In genomic region chr11:124674168-124674517, GRCh38 we compare ENCODE assay signal across 8 cellular contexts. TPM values are rescaled to one million over a fixed set of nuclear protein-coding genes. Genes with fewer than 3 reads are reported as not detected.
A peak's percentile ranks its signal among the peaks of the same experiment; 100 is the strongest.
DNase-seq lines count a peak whose midpoint lies in the region; ATAC-seq and TF ChIP-seq lines count a peak whose summit lies in the region.

No MANE protein-coding gene starts in this region.

- H3K79me1 ChIP-seq in neuronal stem cell (ENCODE audit: low read depth, low read length), result no peaks in the 10 kb centered on the region

- H3K36me3 ChIP-seq in CD8-positive, alpha-beta T cell (ENCODE audit: insufficient read depth, low read length), result no peaks in the 10 kb centered on the region
- H3K36me3 ChIP-seq in PC-3 (ENCODE audit: low read depth, low read length), result no peaks in the 10 kb centered on the region
- peaks cover 0 to 3% of the 10 kb centered on the region in 2 donors for H3K36me3 ChIP-seq in neuronal stem cell (replicated peaks in 1 of 2; ENCODE audit: control insufficient read depth in 2 of 2, insufficient read depth in 2 of 2, low read length in 2 of 2)

- peak overlapping the region; percentile 77 for H3K27ac ChIP-seq in CD8-positive, alpha-beta T cell (ENCODE audit: low read depth, low read length)
- H3K27ac ChIP-seq in PC-3 (ENCODE audit: low read length) (peak overlapping the region; percentile 46), neuronal stem cell (replicated peaks; ENCODE audit: low read length) (no peak overlapping the region)

- CTCF ChIA-PET in CD8-positive, alpha-beta T cell (lab: Charles Lee), result interaction anchor here (0.8 to 6.6 kb wide), 6 partner anchors 66 to 163 kb away, joined by 3 to 174 read pairs (median 8); partner anchors contain the start of genes ESAM and NRGN
- CTCF ChIA-PET in PC-3 (lab: Charles Lee), result interaction anchor here (0.6 to 0.8 kb wide), 6 partner anchors 10 to 272 kb away, joined by 3 to 9 read pairs (median 4); no protein-coding TSS in a partner anchor

- no peaks in the 10 kb centered on the region for H3K9me3 ChIP-seq in CD8-positive, alpha-beta T cell (ENCODE audit: low read length)
- H3K9me3 ChIP-seq in PC-3 (ENCODE audit: low read length) (no peaks in the 10 kb centered on the region), neuronal stem cell (replicated peaks in 1 of 2; ENCODE audit: control insufficient read depth in 2 of 2, insufficient read depth in 1 of 2, low read depth in 1 of 2, low read length in 2 of 2) (no peaks in the 10 kb centered on the region)

- WGBS in neuronal stem cell (ENCODE audit: extremely low coverage in 2 of 2, insufficient read length in 2 of 2, insufficient replicate concordance in 1 of 2), 2 donors, result no CpG with 5 or more reads among the region's 18 CpGs

- intact Hi-C loops in CD8-positive, alpha-beta T cell (cut with DNase I, micrococcal nuclease), result loop anchor here (2.0 to 5.0 kb wide), 4 partner anchors 52 to 1538 kb away; partner anchors contain the start of genes FAM118B (in 1 of the 2), NRGN (in 1 of the 2), RPUSD4 (in 1 of the 2) and TBRG1 (in 1 of the 2)
- intact Hi-C loops in PC-3 (cut with micrococcal nuclease), result loop anchor here (1.0 kb wide), 1 partner anchor 88 kb away; the partner anchor contains the start of gene ESAM

- no peaks in the 10 kb centered on the region for H3K9me2 ChIP-seq in PC-3 (replicated peaks; ENCODE audit: low read length)

- peak overlapping the region; percentile 96 for H3K27ac Mint-ChIP-seq in CD8-positive, alpha-beta T cell
- peak overlapping the region; percentile 98 for H3K27ac Mint-ChIP-seq in endothelial cell (ENCODE audit: unreplicated experiment)

- H4K20me1 ChIP-seq in PC-3 (ENCODE audit: low read length), result no peaks in the 10 kb centered on the region

- no peak overlapping the region for H2BK120ac ChIP-seq in neuronal stem cell (ENCODE audit: low read depth, low read length)

- POLR2A ChIA-PET in CD8-positive, alpha-beta T cell (lab: Charles Lee), result interaction anchor here (0.8 to 2.1 kb wide), 6 partner anchors 67 to 163 kb away, joined by 3 to 14 read pairs (median 4); no protein-coding TSS in a partner anchor
- POLR2A ChIA-PET in PC-3 (lab: Charles Lee; ENCODE audit: unreplicated experiment), result interaction anchor here (0.6 to 1.2 kb wide), 6 partner anchors 32 to 159 kb away, joined by 3 to 17 read pairs (median 10); partner anchors contain the start of gene NRGN

- H2AK5ac ChIP-seq in neuronal stem cell (ENCODE audit: low read depth, low read length), result no peak overlapping the region

- H2BK5ac ChIP-seq in neuronal stem cell (ENCODE audit: low read length), result no peak overlapping the region

- no peaks in the 10 kb centered on the region for H3K36me3 Mint-ChIP-seq in CD8-positive, alpha-beta T cell
- peaks cover 4% of the 10 kb centered on the region for H3K36me3 Mint-ChIP-seq in endothelial cell (ENCODE audit: low read depth, unreplicated experiment)

- no peak overlapping the region for H3K4ac ChIP-seq in neuronal stem cell (ENCODE audit: low read length)

- no peak overlapping the region for H4K91ac ChIP-seq in neuronal stem cell (ENCODE audit: low read depth, low read length, poor library complexity)

- H2BK12ac ChIP-seq in neuronal stem cell (ENCODE audit: low read length), result no peak overlapping the region

- no peaks in the 10 kb centered on the region for H3K27me3 ChIP-seq in CD8-positive, alpha-beta T cell (ENCODE audit: insufficient read depth, low read length)
- H3K27me3 ChIP-seq in PC-3 (ENCODE audit: low read length) (no peaks in the 10 kb centered on the region), neuronal stem cell (ENCODE audit: control insufficient read depth in 3 of 3, insufficient read depth in 3 of 3, low read depth in 1 of 3, low read length in 3 of 3) (peaks cover 0 to 20% (median 3%) of the 10 kb centered on the region in 3 experiments)

- peak overlapping the region; percentile 89 for H3K4me3 Mint-ChIP-seq in CD8-positive, alpha-beta T cell
- peak overlapping the region; percentile 92 for H3K4me3 Mint-ChIP-seq in endothelial cell (ENCODE audit: unreplicated experiment)

- no peak overlapping the region for H3K23ac ChIP-seq in neuronal stem cell (ENCODE audit: low read depth, low read length, poor library complexity)

- H3K18ac ChIP-seq in neuronal stem cell (ENCODE audit: low read length), result peak overlapping the region; percentile 74

- peaks cover 15% of the 10 kb centered on the region for H3K79me2 ChIP-seq in PC-3 (ENCODE audit: low read length)

- no peaks in the 10 kb centered on the region for H3K27me3 Mint-ChIP-seq in CD8-positive, alpha-beta T cell (ENCODE audit: low read depth)
- no peaks in the 10 kb centered on the region for H3K27me3 Mint-ChIP-seq in endothelial cell (ENCODE audit: unreplicated experiment)

- H3K4me3 ChIP-seq in CD8-positive, alpha-beta T cell (ENCODE audit: low read depth, low read length), result peak overlapping the region; percentile 69
- H3K4me3 ChIP-seq in PC-3 (ENCODE audit: low read length) (peak overlapping the region; percentile 91), neuronal stem cell (ENCODE audit: low read length in 2 of 2) (peak overlapping the region; percentile 80 to 93)

- ATAC-seq in CD8-positive, alpha-beta T cell, result no peak
- ATAC-seq in PC-3 (no peak), HG02884 (IDR thresholded peaks at IDR 0.05; ENCODE audit: unreplicated experiment) (no peak), GM19351 (IDR thresholded peaks at IDR 0.05; ENCODE audit: unreplicated experiment) (no peak)

- TSS peak; percentile 84 for BruUV-seq in PC-3 (replicated peaks; lab: Mats Ljungman, UMichigan)

- no peak overlapping the region for H3K14ac ChIP-seq in neuronal stem cell (ENCODE audit: low read length)

- H4K8ac ChIP-seq in neuronal stem cell (ENCODE audit: low read depth, low read length), result no peak overlapping the region

- no peaks in the 10 kb centered on the region for H3K9me3 Mint-ChIP-seq in CD8-positive, alpha-beta T cell
- no peaks in the 10 kb centered on the region for H3K9me3 Mint-ChIP-seq in endothelial cell (ENCODE audit: unreplicated experiment)

- no peak overlapping the region for H2BK15ac ChIP-seq in neuronal stem cell (ENCODE audit: low read length)

- peak overlapping the region; percentile 92 for H3K9ac ChIP-seq in PC-3 (ENCODE audit: low read length)
- H3K9ac ChIP-seq in neuronal stem cell (ENCODE audit: low read depth, low read length, poor library complexity), result no peak overlapping the region

- peaks cover 31% of the 10 kb centered on the region for H3K4me1 Mint-ChIP-seq in CD8-positive, alpha-beta T cell (ENCODE audit: low read depth)
- H3K4me1 Mint-ChIP-seq in endothelial cell (ENCODE audit: unreplicated experiment), result peaks cover 20% of the 10 kb centered on the region

- peaks cover 43% of the 10 kb centered on the region for H3K4me1 ChIP-seq in CD8-positive, alpha-beta T cell (ENCODE audit: insufficient read depth, low read length)
- peaks cover 16% of the 10 kb centered on the region for H3K4me1 ChIP-seq in PC-3 (ENCODE audit: insufficient read depth, low read length)
- H3K4me1 ChIP-seq in neuronal stem cell (ENCODE audit: control insufficient read depth in 2 of 2, insufficient read depth in 1 of 2, low read depth in 1 of 2, low read length in 2 of 2), result peaks cover 0 to 2% of the 10 kb centered on the region in 2 donors

- peak overlapping the region; percentile 98 for H2AFZ ChIP-seq in PC-3 (ENCODE audit: low read length)
- peak overlapping the region; percentile 98 for H2AFZ ChIP-seq in neuronal stem cell (ENCODE audit: low read length)

- no peak for TF ChIP-seq CTCF in CD8-positive, alpha-beta T cell (IDR thresholded peaks at IDR 0.05)
- TF ChIP-seq CTCF in PC-3 (conservative IDR thresholded peaks at IDR 0.05; ENCODE audit: low read depth, low read length) (no peak), endothelial cell (IDR thresholded peaks at IDR 0.05; ENCODE audit: unreplicated experiment) (no peak)

- H3F3A ChIP-seq in PC-3 (ENCODE audit: low read length, unreplicated experiment), result no peaks in the 10 kb centered on the region

- peak overlapping the region; percentile 95 for H3K4me2 ChIP-seq in PC-3 (ENCODE audit: low read length)
- H3K4me2 ChIP-seq in neuronal stem cell (ENCODE audit: insufficient read depth, low read length, poor library complexity, severe bottlenecking), result peak overlapping the region; percentile 55

- DNase-seq in CD8-positive, alpha-beta T cell, result no peak
- DNase-seq in PC-3 (no peak), endothelial cell (ENCODE audit: low spot score) (peak; percentile 10), neuronal stem cell (ENCODE audit: low spot score) (no peak), GM19238 (ENCODE audit: insufficient read length, low spot score) (no peak), LoVo (ENCODE audit: low spot score) (no peak)

RNA-seq across cellular contexts. Expression of gene SPA17, which starts 0.4 kb away (rescaled TPM):
- under 1 TPM; 0.22 to 0.68 TPM for total RNA-seq in CD8-positive, alpha-beta T cell
- total RNA-seq in PC-3 (2014; rRNA removed), result 14.0 and 16.5 TPM in 2 replicates
- 4.3 TPM for total RNA-seq in endothelial cell (ENCODE audit: unreplicated experiment)
- 64.1 TPM for polyA plus RNA-seq in neuronal stem cell (2013, experiment 1 of 2)
- polyA plus RNA-seq in neuronal stem cell (2013, experiment 2 of 2), result 64.0 TPM

RNA-seq across cellular contexts. Expression of gene SIAE, which starts 0.6 kb away (rescaled TPM):
- total RNA-seq in CD8-positive, alpha-beta T cell, result 1 to 10 TPM; 2.4 to 3.2 TPM
- total RNA-seq in PC-3 (2014; rRNA removed), result 12.8 and 17.6 TPM in 2 replicates
- 11.4 TPM for total RNA-seq in endothelial cell (ENCODE audit: unreplicated experiment)
- polyA plus RNA-seq in neuronal stem cell (2013, experiment 1 of 2), result 1.9 TPM
- polyA plus RNA-seq in neuronal stem cell (2013, experiment 2 of 2), result 1.9 TPM

RNA-seq across cellular contexts. Expression of gene TBRG1, which starts 51.5 kb away (rescaled TPM):
- 10 to 100 TPM; 59.2 to 61.0 TPM for total RNA-seq in CD8-positive, alpha-beta T cell
- total RNA-seq in PC-3 (2014; rRNA removed) (20.6 and 21.8 TPM in 2 replicates), endothelial cell (ENCODE audit: unreplicated experiment) (87.3 TPM)
- polyA plus RNA-seq in neuronal stem cell (2013, experiment 1 of 2), result 23.7 TPM
- polyA plus RNA-seq in neuronal stem cell (2013, experiment 2 of 2), result 23.6 TPM
